ENCODE assay signal across 17 cellular contexts in genomic region chr9:1956958-1957357, GRCh38. TPM values are rescaled to one million over a fixed set of nuclear protein-coding genes. Genes with fewer than 3 reads are reported as not detected.
DNase-seq lines count a peak whose midpoint lies in the region; ATAC-seq, FAIRE-seq and TF ChIP-seq lines count a peak whose summit lies in the region.
"Had no signal": no experiment of that assay in that cellular context is flagged by ENCODE, and none has a peak within 500 bp of the region (broad histone marks: within the 10 kb centered on the region; RNA-seq: fewer than 3 reads in every experiment).

No MANE protein-coding gene starts in this region.

- no peak for DNase-seq in GM12891 (ENCODE audit: insufficient read length, low spot score)
- DNase-seq in GM18507 (ENCODE audit: extremely low spot score, insufficient read length, low read depth), result no peak
- no peak for DNase-seq in naive thymus-derived CD8-positive, alpha-beta T cell
- DNase-seq in activated T-helper 2 cell treated with anti-CD3 and anti-CD28 coated beads, Interferon-gamma antibody, Interleukin-2, Interleukin-4, amounts not matched to agents 10 μg/mL and 5 μg/mL and 100 μg/mL, durations not matched to agents 14 hours and 24 hours and 36 hours (ENCODE audit: low spot score), result no peak
- DNase-seq: C1 segment of cervical spinal cord; Caco-2; CD4-positive, alpha-beta memory T cell; DMS153; DMS79 treated with DMSO at 0.1 percent for 48 hours; GF-D8; H9 had no signal

- FAIRE-seq in GM12891 (lab: Jason Lieb, UNC) (peak; percentile 56), GM18507 (lab: Jason Lieb, UNC) (peak; percentile 15)
- FAIRE-seq: GM12892, GM19239 had no signal

- TF ChIP-seq POLR2A in GM12891 (IDR thresholded peaks at IDR 0.05; ENCODE audit: low read depth, low read length), result no peak

- H3K27me3 Mint-ChIP-seq in naive thymus-derived CD8-positive, alpha-beta T cell, result no peaks in the 10 kb centered on the region
- peaks cover 25% of the 10 kb centered on the region for H3K27me3 Mint-ChIP-seq in activated T-helper 2 cell treated with anti-CD3 and anti-CD28 coated beads, Interferon-gamma antibody, Interleukin-2, Interleukin-4, amounts not matched to agents 10 μg/mL and 5 μg/mL and 100 μg/mL, durations not matched to agents 14 hours and 24 hours and 36 hours (ENCODE audit: low read depth)
- H3K27me3 Mint-ChIP-seq: CD4-positive, alpha-beta memory T cell had no signal

- H3K4me3 Mint-ChIP-seq in naive thymus-derived CD8-positive, alpha-beta T cell, result no peak overlapping the region
- H3K4me3 Mint-ChIP-seq in activated T-helper 2 cell treated with anti-CD3 and anti-CD28 coated beads, Interferon-gamma antibody, Interleukin-2, Interleukin-4, amounts not matched to agents 10 μg/mL and 5 μg/mL and 100 μg/mL, durations not matched to agents 14 hours and 24 hours and 36 hours (ENCODE audit: low read depth), result no peak overlapping the region
- H3K4me3 Mint-ChIP-seq: CD4-positive, alpha-beta memory T cell; GM23338; H9 had no signal

- no peaks in the 10 kb centered on the region for H3K36me3 Mint-ChIP-seq in naive thymus-derived CD8-positive, alpha-beta T cell
- H3K36me3 Mint-ChIP-seq in activated T-helper 2 cell treated with anti-CD3 and anti-CD28 coated beads, Interferon-gamma antibody, Interleukin-2, Interleukin-4, amounts not matched to agents 10 μg/mL and 5 μg/mL and 100 μg/mL, durations not matched to agents 14 hours and 24 hours and 36 hours (ENCODE audit: low read depth), result no peaks in the 10 kb centered on the region
- H3K36me3 Mint-ChIP-seq: CD4-positive, alpha-beta memory T cell had no signal

- intact Hi-C loops in activated T-helper 2 cell treated with anti-CD3 and anti-CD28 coated beads, Interferon-gamma antibody, Interleukin-2, Interleukin-4, amounts not matched to agents 10 μg/mL and 5 μg/mL and 100 μg/mL, durations not matched to agents 14 hours and 24 hours and 36 hours (cut with micrococcal nuclease), result no loop called here

- H3K27ac Mint-ChIP-seq in naive thymus-derived CD8-positive, alpha-beta T cell, result no peak overlapping the region
- H3K27ac Mint-ChIP-seq in activated T-helper 2 cell treated with anti-CD3 and anti-CD28 coated beads, Interferon-gamma antibody, Interleukin-2, Interleukin-4, amounts not matched to agents 10 μg/mL and 5 μg/mL and 100 μg/mL, durations not matched to agents 14 hours and 24 hours and 36 hours, result no peak overlapping the region
- H3K27ac Mint-ChIP-seq: CD4-positive, alpha-beta memory T cell; GM23338; H9 had no signal

- H3K9me3 Mint-ChIP-seq in naive thymus-derived CD8-positive, alpha-beta T cell, result peaks cover 0 to 2% (median 0%) of the 10 kb centered on the region in 9 donors
- H3K9me3 Mint-ChIP-seq in activated T-helper 2 cell treated with anti-CD3 and anti-CD28 coated beads, Interferon-gamma antibody, Interleukin-2, Interleukin-4, amounts not matched to agents 10 μg/mL and 5 μg/mL and 100 μg/mL, durations not matched to agents 14 hours and 24 hours and 36 hours, result no peaks in the 10 kb centered on the region
- H3K9me3 Mint-ChIP-seq: CD4-positive, alpha-beta memory T cell; GM23338; H9 had no signal

- peaks cover 0 to 3% (median 0%) of the 10 kb centered on the region in 4 donors for H3K4me1 Mint-ChIP-seq in naive thymus-derived CD8-positive, alpha-beta T cell
- no peaks in the 10 kb centered on the region for H3K4me1 Mint-ChIP-seq in activated T-helper 2 cell treated with anti-CD3 and anti-CD28 coated beads, Interferon-gamma antibody, Interleukin-2, Interleukin-4, amounts not matched to agents 10 μg/mL and 5 μg/mL and 100 μg/mL, durations not matched to agents 14 hours and 24 hours and 36 hours (ENCODE audit: low read depth)

- POLR2A ChIA-PET in naive thymus-derived CD8-positive, alpha-beta T cell (lab: Charles Lee), result no interaction called here

- ATAC-seq in GM18907 (IDR thresholded peaks at IDR 0.05; ENCODE audit: unreplicated experiment) (peak; percentile 69), HG02623 (IDR thresholded peaks at IDR 0.05; ENCODE audit: unreplicated experiment) (no peak)
- ATAC-seq in naive thymus-derived CD8-positive, alpha-beta T cell, result no peak
- ATAC-seq: GM23338, HCT116 had no signal

TF ChIP-seq in GM12891, 5 proteins besides CTCF, POLR2A, EP300 and RAD21:
- no peak for TF ChIP-seq POU2F2 (IDR thresholded peaks at IDR 0.05; ENCODE audit: low read depth, low read length)
- TF ChIP-seq POLR2AphosphoS5 (IDR thresholded peaks at IDR 0.05; ENCODE audit: low read depth, low read length), result no peak
- no peak for TF ChIP-seq TAF1 (IDR thresholded peaks at IDR 0.05; ENCODE audit: low read depth, low read length)
- TF ChIP-seq PAX5 (IDR thresholded peaks at IDR 0.05; ENCODE audit: insufficient read depth, low read length, severe bottlenecking), result no peak
- TF ChIP-seq SPI1 (IDR thresholded peaks at IDR 0.05; ENCODE audit: low read depth, low read length), result no peak

RNA-seq across cellular contexts. Expression of gene SMARCA2, which starts 58.2 kb away (rescaled TPM):
- polyA plus RNA-seq in GM12891 (2012; ENCODE audit: low read depth, missing spikeins), result 219 TPM
- total RNA-seq in naive thymus-derived CD8-positive, alpha-beta T cell, result 100 to 1,000 TPM; 236 to 238 TPM
- 10 to 100 TPM; 36.1 to 78.7 (median 37.9) TPM for polyA plus RNA-seq in naive thymus-derived CD8-positive, alpha-beta T cell
- 84.5 and 90.4 TPM in 2 replicates for total RNA-seq in activated T-helper 2 cell treated with anti-CD3 and anti-CD28 coated beads, Interferon-gamma antibody, Interleukin-2, Interleukin-4, amounts not matched to agents 10 μg/mL and 5 μg/mL and 100 μg/mL, durations not matched to agents 14 hours and 24 hours and 36 hours
